21 cellular contexts compared by ENCODE assay signal in the genomic region with DNA sequence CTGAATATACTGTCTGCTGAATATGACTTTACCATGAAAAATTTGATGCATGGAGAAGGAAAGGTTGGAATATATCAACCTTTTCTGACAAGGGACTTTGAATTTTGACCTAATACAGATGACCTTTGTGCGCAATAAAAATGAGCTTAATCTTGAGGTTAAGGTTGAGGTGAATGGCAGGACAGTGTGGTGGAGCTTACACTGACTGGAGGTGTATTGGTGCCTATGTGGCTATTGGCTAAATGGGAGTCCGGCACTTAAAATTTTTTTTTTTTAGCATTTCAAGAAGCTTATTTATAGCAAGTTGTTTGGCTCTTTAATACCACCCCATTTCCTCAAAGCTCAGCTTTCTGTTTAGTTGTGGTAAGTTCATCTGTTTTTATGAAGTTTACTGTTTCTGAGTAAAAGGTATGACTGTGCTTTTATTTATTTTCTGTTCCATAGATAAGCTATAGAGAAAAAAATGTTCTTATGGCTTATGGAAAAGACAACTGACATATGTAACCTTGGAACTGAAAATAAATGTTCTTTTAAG.
"Had no signal": no experiment of that assay in that cellular context is flagged by ENCODE, and none has a peak within 500 bp of the region (broad histone marks: within the 10 kb centered on the region; RNA-seq: fewer than 3 reads in every experiment).

No MANE protein-coding gene starts in this region.

- H3K27ac Mint-ChIP-seq: activated CD8-positive, alpha-beta T cell treated with anti-CD3 and anti-CD28 coated beads for 36 hours; activated naive CD8-positive, alpha-beta T cell treated with anti-CD3 and anti-CD28 coated beads, Interleukin-2, amount 10 ng/mL, durations not matched to agents 7 days and 5 days; activated T-helper 17 cell treated with anti-CD3 and anti-CD28 coated beads, Interleukin-2, amount 50 U/mL, for 72 hours; stimulated activated naive CD8-positive, alpha-beta T cell treated with anti-CD3 and anti-CD28 coated beads, Interleukin-15, amount 100 ng/mL, for 72 hours had no signal

- H3K27ac ChIP-seq: colonic mucosa, left lung, suprapubic skin, transverse colon, uterus had no signal

- H3K9me3 ChIP-seq: colonic mucosa, left lung, suprapubic skin, transverse colon, uterus had no signal

- ATAC-seq: activated CD8-positive, alpha-beta T cell treated with anti-CD3 and anti-CD28 coated beads for 36 hours; activated T-helper 17 cell treated with anti-CD3 and anti-CD28 coated beads, Interleukin-2, amount 50 U/mL, for 72 hours; left lung; stimulated activated naive CD8-positive, alpha-beta T cell treated with anti-CD3 and anti-CD28 coated beads, Interleukin-15, amount 100 ng/mL, for 72 hours had no signal

- H3K36me3 ChIP-seq: colonic mucosa, left lung, suprapubic skin, transverse colon, uterus had no signal

- DNase-seq: activated CD4-positive, alpha-beta T cell treated with anti-CD3 and anti-CD28 coated beads for 4 hours; activated CD8-positive, alpha-beta T cell treated with anti-CD3 and anti-CD28 coated beads for 36 hours; activated naive CD4-positive, alpha-beta T cell; activated naive CD8-positive, alpha-beta T cell treated with anti-CD3 and anti-CD28 coated beads, Interleukin-2, amount 10 ng/mL, durations not matched to agents 7 days and 5 days; activated T-cell treated with anti-CD3 and anti-CD28 coated beads, Interleukin-2, amount 50 U/mL, for 1 hour; amygdala; central memory CD4-positive, alpha-beta T cell; colonic mucosa; foreskin melanocyte; glutamatergic neuron; kidney; left lung; occipital lobe; stimulated activated CD4-positive, alpha-beta T cell treated with anti-CD3 and anti-CD28 coated beads, Interleukin-15, amount 100 ng/mL, for 24 hours; stimulated activated CD4-positive, alpha-beta T cell treated with anti-CD3 and anti-CD28 coated beads, Interleukin-2, amount 100 ng/mL, for 48 hours; stimulated activated naive CD8-positive, alpha-beta T cell treated with anti-CD3 and anti-CD28 coated beads, Interleukin-15, amount 100 ng/mL, for 72 hours; T-helper 2 cell; transverse colon; uterus had no signal

- FAIRE-seq: kidney had no signal

- H3K27me3 Mint-ChIP-seq: activated CD8-positive, alpha-beta T cell treated with anti-CD3 and anti-CD28 coated beads for 36 hours; activated T-helper 17 cell treated with anti-CD3 and anti-CD28 coated beads, Interleukin-2, amount 50 U/mL, for 72 hours; stimulated activated naive CD8-positive, alpha-beta T cell treated with anti-CD3 and anti-CD28 coated beads, Interleukin-15, amount 100 ng/mL, for 72 hours had no signal

- H3K4me3 Mint-ChIP-seq: activated CD8-positive, alpha-beta T cell treated with anti-CD3 and anti-CD28 coated beads for 36 hours; activated naive CD8-positive, alpha-beta T cell treated with anti-CD3 and anti-CD28 coated beads, Interleukin-2, amount 10 ng/mL, durations not matched to agents 7 days and 5 days; activated T-helper 17 cell treated with anti-CD3 and anti-CD28 coated beads, Interleukin-2, amount 50 U/mL, for 72 hours; stimulated activated naive CD8-positive, alpha-beta T cell treated with anti-CD3 and anti-CD28 coated beads, Interleukin-15, amount 100 ng/mL, for 72 hours had no signal

- H3K36me3 Mint-ChIP-seq: activated naive CD8-positive, alpha-beta T cell treated with anti-CD3 and anti-CD28 coated beads, Interleukin-2, amount 10 ng/mL, durations not matched to agents 7 days and 5 days had no signal

- H3K4me3 ChIP-seq: colonic mucosa, left lung, suprapubic skin, transverse colon, uterus had no signal

- H3K4me1 ChIP-seq: colonic mucosa, left lung had no signal

- H3K9me3 Mint-ChIP-seq: activated CD8-positive, alpha-beta T cell treated with anti-CD3 and anti-CD28 coated beads for 36 hours; activated T-helper 17 cell treated with anti-CD3 and anti-CD28 coated beads, Interleukin-2, amount 50 U/mL, for 72 hours; stimulated activated naive CD8-positive, alpha-beta T cell treated with anti-CD3 and anti-CD28 coated beads, Interleukin-15, amount 100 ng/mL, for 72 hours had no signal

- H3K27me3 ChIP-seq: colonic mucosa, left lung, suprapubic skin, transverse colon, uterus had no signal
